Comparison of ENCODE assay signal across 27 cellular contexts in genomic region chrX:137930562-137930961, GRCh38.
"Had no signal": no experiment of that assay in that cellular context is flagged by ENCODE, and none has a peak within 500 bp of the region (broad histone marks: within the 10 kb centered on the region; RNA-seq: fewer than 3 reads in every experiment).

No MANE protein-coding gene starts in this region.

- H3K36me3 ChIP-seq: breast epithelium, pancreas, prostate gland, tibial artery, upper lobe of right lung had no signal

- H3K4me1 ChIP-seq: breast epithelium, pancreas, prostate gland, tibial artery, upper lobe of right lung had no signal

- H3K36me3 Mint-ChIP-seq: activated CD8-positive, alpha-beta memory T cell treated with anti-CD3 and anti-CD28 coated beads, Interleukin-2, amount 10 ng/mL, durations not matched to agents 7 days and 5 days; mesothelial cell of epicardium; stimulated activated effector memory CD8-positive, alpha-beta T cell treated with anti-CD3 and anti-CD28 coated beads, Interleukin-12 subunit alpha, Interleukin-12 subunit beta, amount 100 ng/mL, for 72 hours had no signal

- H3K27ac Mint-ChIP-seq: activated B cell treated with CpG ODN at 0.5 μM for 24 hours; activated CD4-positive, alpha-beta T cell treated with anti-CD3 and anti-CD28 coated beads for 36 hours; activated CD8-positive, alpha-beta memory T cell treated with anti-CD3 and anti-CD28 coated beads, Interleukin-2, amount 10 ng/mL, durations not matched to agents 7 days and 5 days; activated CD8-positive, alpha-beta T cell treated with anti-CD3 and anti-CD28 coated beads, Interleukin-2, amount 10 ng/mL, durations not matched to agents 7 days and 5 days; activated naive CD4-positive, alpha-beta T cell treated with anti-CD3 and anti-CD28 coated beads, Interleukin-2, amount 50 U/mL, for 72 hours; activated T-cell treated with anti-CD3 and anti-CD28 coated beads, Interleukin-2, amount 50 U/mL, for 72 hours; dendritic cell treated with granulocyte-macrophage colony-stimulating factor and Interleukin-4, amounts not matched to agents 40 ng/mL and 50 ng/mL, for 4 days; endodermal cell; mesothelial cell of epicardium; naive B cell; stimulated activated effector memory CD8-positive, alpha-beta T cell treated with anti-CD3 and anti-CD28 coated beads, Interleukin-12 subunit alpha, Interleukin-12 subunit beta, amount 100 ng/mL, for 72 hours; stimulated activated naive CD8-positive, alpha-beta T cell treated with anti-CD3 and anti-CD28 coated beads, Interleukin-15, amount 100 ng/mL, for 72 hours had no signal

- DNase-seq: activated B cell treated with CpG ODN at 0.5 μM for 24 hours; activated CD4-positive, alpha-beta T cell treated with anti-CD3 and anti-CD28 coated beads for 36 hours; activated CD8-positive, alpha-beta memory T cell treated with anti-CD3 and anti-CD28 coated beads, Interleukin-2, amount 10 ng/mL, durations not matched to agents 7 days and 5 days; activated CD8-positive, alpha-beta T cell treated with anti-CD3 and anti-CD28 coated beads, Interleukin-2, amount 10 ng/mL, durations not matched to agents 7 days and 5 days; activated naive CD4-positive, alpha-beta T cell; activated T-cell treated with anti-CD3 and anti-CD28 coated beads, Interleukin-2, amount 50 U/mL, for 72 hours; endodermal cell; foreskin fibroblast; head of caudate nucleus; hippocampal formation; naive B cell; pancreas; retina; small intestine; stimulated activated CD4-positive, alpha-beta T cell treated with anti-CD3 and anti-CD28 coated beads, Interleukin-4, amount 100 ng/mL, for 24 hours; stimulated activated naive CD8-positive, alpha-beta T cell treated with anti-CD3 and anti-CD28 coated beads, Interleukin-15, amount 100 ng/mL, for 72 hours; tibial artery; upper lobe of right lung had no signal

- H3K4me3 Mint-ChIP-seq: activated B cell treated with CpG ODN at 0.5 μM for 24 hours; activated CD4-positive, alpha-beta T cell treated with anti-CD3 and anti-CD28 coated beads for 36 hours; activated CD8-positive, alpha-beta memory T cell treated with anti-CD3 and anti-CD28 coated beads, Interleukin-2, amount 10 ng/mL, durations not matched to agents 7 days and 5 days; activated CD8-positive, alpha-beta T cell treated with anti-CD3 and anti-CD28 coated beads, Interleukin-2, amount 10 ng/mL, durations not matched to agents 7 days and 5 days; activated T-cell treated with anti-CD3 and anti-CD28 coated beads, Interleukin-2, amount 50 U/mL, for 72 hours; central memory CD8-positive, alpha-beta T cell; dendritic cell treated with granulocyte-macrophage colony-stimulating factor and Interleukin-4, amounts not matched to agents 40 ng/mL and 50 ng/mL, for 4 days; endodermal cell; mesothelial cell of epicardium; naive B cell; stimulated activated effector memory CD8-positive, alpha-beta T cell treated with anti-CD3 and anti-CD28 coated beads, Interleukin-12 subunit alpha, Interleukin-12 subunit beta, amount 100 ng/mL, for 72 hours; stimulated activated naive CD8-positive, alpha-beta T cell treated with anti-CD3 and anti-CD28 coated beads, Interleukin-15, amount 100 ng/mL, for 72 hours had no signal

- H3K4me1 Mint-ChIP-seq: activated B cell treated with CpG ODN at 0.5 μM for 24 hours; activated CD4-positive, alpha-beta T cell treated with anti-CD3 and anti-CD28 coated beads for 36 hours; activated CD8-positive, alpha-beta memory T cell treated with anti-CD3 and anti-CD28 coated beads, Interleukin-2, amount 10 ng/mL, durations not matched to agents 7 days and 5 days; central memory CD8-positive, alpha-beta T cell; mesothelial cell of epicardium; naive B cell; stimulated activated effector memory CD8-positive, alpha-beta T cell treated with anti-CD3 and anti-CD28 coated beads, Interleukin-12 subunit alpha, Interleukin-12 subunit beta, amount 100 ng/mL, for 72 hours; stimulated activated naive CD8-positive, alpha-beta T cell treated with anti-CD3 and anti-CD28 coated beads, Interleukin-15, amount 100 ng/mL, for 72 hours had no signal

- H3K27ac ChIP-seq: breast epithelium, pancreas, prostate gland, tibial artery, upper lobe of right lung had no signal

- H3K27me3 ChIP-seq: tibial artery, upper lobe of right lung had no signal

- ATAC-seq: activated CD4-positive, alpha-beta T cell treated with anti-CD3 and anti-CD28 coated beads for 36 hours; activated CD8-positive, alpha-beta memory T cell treated with anti-CD3 and anti-CD28 coated beads, Interleukin-2, amount 10 ng/mL, durations not matched to agents 7 days and 5 days; activated CD8-positive, alpha-beta T cell treated with anti-CD3 and anti-CD28 coated beads, Interleukin-2, amount 10 ng/mL, durations not matched to agents 7 days and 5 days; activated naive CD4-positive, alpha-beta T cell treated with anti-CD3 and anti-CD28 coated beads, Interleukin-2, amount 50 U/mL, for 72 hours; activated T-cell treated with anti-CD3 and anti-CD28 coated beads, Interleukin-2, amount 50 U/mL, for 72 hours; esophagus mucosa; sciatic nerve; stimulated activated effector memory CD8-positive, alpha-beta T cell treated with anti-CD3 and anti-CD28 coated beads, Interleukin-12 subunit alpha, Interleukin-12 subunit beta, amount 100 ng/mL, for 72 hours; stimulated activated naive CD8-positive, alpha-beta T cell treated with anti-CD3 and anti-CD28 coated beads, Interleukin-15, amount 100 ng/mL, for 72 hours; upper lobe of right lung had no signal

- H3K27me3 Mint-ChIP-seq: activated B cell treated with CpG ODN at 0.5 μM for 24 hours; activated CD4-positive, alpha-beta T cell treated with anti-CD3 and anti-CD28 coated beads for 36 hours; activated CD8-positive, alpha-beta memory T cell treated with anti-CD3 and anti-CD28 coated beads, Interleukin-2, amount 10 ng/mL, durations not matched to agents 7 days and 5 days; central memory CD8-positive, alpha-beta T cell; dendritic cell treated with granulocyte-macrophage colony-stimulating factor and Interleukin-4, amounts not matched to agents 40 ng/mL and 50 ng/mL, for 4 days; naive B cell; stimulated activated naive CD8-positive, alpha-beta T cell treated with anti-CD3 and anti-CD28 coated beads, Interleukin-15, amount 100 ng/mL, for 72 hours had no signal

- H3K9me3 ChIP-seq: pancreas, prostate gland, upper lobe of right lung had no signal

- H3K4me3 ChIP-seq: breast epithelium, pancreas, prostate gland, tibial artery, upper lobe of right lung had no signal

- H3K9me3 Mint-ChIP-seq: activated B cell treated with CpG ODN at 0.5 μM for 24 hours; central memory CD8-positive, alpha-beta T cell had no signal
